ENCODE assay signal across 21 cellular contexts in the genomic region with DNA sequence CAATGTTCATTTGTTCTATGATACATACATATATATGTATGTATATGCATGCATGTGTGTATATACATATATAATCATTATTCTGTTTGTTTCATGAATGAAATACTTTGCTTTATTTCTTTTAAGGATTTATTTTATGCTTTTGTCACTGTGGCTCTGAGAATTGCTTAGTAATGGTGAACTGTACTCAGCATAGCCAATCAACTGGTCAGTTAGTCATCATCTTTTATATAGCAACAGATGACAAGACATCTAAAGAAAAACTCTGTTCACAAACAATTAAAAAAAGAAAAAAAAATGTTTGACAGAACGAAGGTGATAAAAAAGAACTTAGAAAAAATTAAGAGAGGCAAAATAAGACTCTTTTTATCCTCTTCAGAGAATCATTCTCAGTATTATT.
DNase-seq lines count a peak whose midpoint lies in the region.
"Had no signal": no experiment of that assay in that cellular context is flagged by ENCODE, and none has a peak within 500 bp of the region (broad histone marks: within the 10 kb centered on the region; RNA-seq: fewer than 3 reads in every experiment).

No MANE protein-coding gene starts in this region.

- DNase-seq in Caki2 (ENCODE audit: low read depth) = peak; percentile 11
- peak; percentile 7 for DNase-seq in NCI-H2227 (lab: John Stamatoyannopoulos, UW; ENCODE audit: unreplicated experiment)
- DNase-seq in dedifferentiated amniotic fluid mesenchymal stem cell (ENCODE audit: extremely low spot score) = peak; percentile 60
- peak; percentile 20 for DNase-seq in renal cortical epithelial cell (ENCODE audit: low read depth)
- DNase-seq in NCI-H128 (lab: John Stamatoyannopoulos, UW; ENCODE audit: unreplicated experiment) = no peak
- DNase-seq in activated T-cell treated with anti-CD3 and anti-CD28 coated beads, Interleukin-2, amount 50 U/mL, for 48 hours = no peak
- no peak for DNase-seq in midbrain (lab: John Stamatoyannopoulos, UW)
- DNase-seq in COR-L47 (lab: John Stamatoyannopoulos, UW) = no peak
- DNase-seq: activated CD4-positive, alpha-beta T cell treated with anti-CD3 and anti-CD28 coated beads, Interleukin-2, amount 10 ng/mL, durations not matched to agents 24 days and 14 days; activated CD8-positive, alpha-beta memory T cell treated with anti-CD3 and anti-CD28 coated beads, Interleukin-2, amount 50 U/mL, for 4 hours; activated effector memory CD4-positive, alpha-beta T cell treated with Interleukin-2 at 50 U/mL for 16 hours; adrenal gland; central memory CD4-positive, alpha-beta T cell; heart left ventricle; NCI-H1694 treated with DMSO at 0.1 percent for 48 hours; NCI-H446; NK-92 treated with Interleukin-12 subunit alpha and Interleukin-12 subunit beta, amount 100 ng/mL, for 24 hours; occipital lobe; right cardiac atrium; stimulated activated naive CD8-positive, alpha-beta T cell treated with anti-CD3 and anti-CD28 coated beads, Interleukin-15, Interleukin-2, amounts not matched to agents 100 U/mL and 50 U/mL, for 24 hours; trophoblast cell had no signal

- in situ Hi-C loops in Caki2 (cut with HindIII; ENCODE audit: low pct_unique_long_range_greater_than_20kb, low sequenced_read_pairs) = no loop called here

Comparison
In these comparisons a context has a peak if more than half of its experiments do, and no peak if none do; other contexts are left out.
1. DNase-seq: peak in Caki2 (single experiment), NCI-H2227 (single experiment), dedifferentiated amniotic fluid mesenchymal stem cell (single experiment) and renal cortical epithelial cell (single experiment); none in NCI-H128 (single experiment), activated T-cell treated with anti-CD3 and anti-CD28 coated beads, Interleukin-2, amount 50 U/mL, for 48 hours (0 of 2), midbrain (single experiment) and COR-L47 (single experiment).